Comparison of ENCODE assay signal across 22 cellular contexts in the genomic region with DNA sequence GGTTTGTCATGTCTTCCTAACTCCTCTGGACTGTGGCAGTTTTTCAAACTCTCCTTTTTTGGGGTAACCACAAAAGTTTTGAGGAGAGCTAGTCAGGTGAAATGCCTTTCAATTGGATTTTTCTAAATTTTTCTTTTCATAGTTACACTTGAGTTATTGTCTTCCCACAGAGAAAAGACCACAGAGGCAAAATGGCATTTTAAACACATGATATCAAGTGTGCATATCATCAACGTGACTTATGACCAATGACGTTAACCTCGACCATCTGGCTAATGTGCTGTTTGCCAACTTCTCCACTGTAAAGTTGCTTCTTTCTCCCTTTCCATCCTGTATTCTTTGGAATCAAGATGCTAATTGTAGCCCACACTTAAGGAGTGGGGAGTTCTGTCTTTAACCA. TPM values are rescaled to one million over a fixed set of nuclear protein-coding genes. Genes with fewer than 3 reads are reported as not detected.
"Had no signal": no experiment of that assay in that cellular context is flagged by ENCODE, and none has a peak within 500 bp of the region (broad histone marks: within the 10 kb centered on the region; RNA-seq: fewer than 3 reads in every experiment).

No MANE protein-coding gene starts in this region.

- H3K27ac Mint-ChIP-seq: activated CD4-positive, alpha-beta memory T cell treated with anti-CD3 and anti-CD28 coated beads for 36 hours; activated naive CD4-positive, alpha-beta T cell treated with anti-CD3 and anti-CD28 coated beads, Interleukin-2, amount 50 U/mL, for 72 hours; activated T-helper 1 cell treated with anti-CD3 and anti-CD28 coated beads, Interleukin-12 subunit alpha, Interleukin-12 subunit beta, Interleukin-2, Interleukin-4 antibody, amounts not matched to agents 30 ng/mL and 10 ng/mL and 1 ng/mL, durations not matched to agents 14 hours and 24 hours and 36 hours; nephron; stimulated activated effector memory CD8-positive, alpha-beta T cell treated with anti-CD3 and anti-CD28 coated beads, Interleukin-12 subunit alpha, Interleukin-12 subunit beta, amount 100 ng/mL, for 72 hours had no signal

- H3K4me3 Mint-ChIP-seq: activated CD4-positive, alpha-beta memory T cell treated with anti-CD3 and anti-CD28 coated beads for 36 hours; activated T-helper 1 cell treated with anti-CD3 and anti-CD28 coated beads, Interleukin-12 subunit alpha, Interleukin-12 subunit beta, Interleukin-2, Interleukin-4 antibody, amounts not matched to agents 30 ng/mL and 10 ng/mL and 1 ng/mL, durations not matched to agents 14 hours and 24 hours and 36 hours; brain; nephron; stimulated activated effector memory CD8-positive, alpha-beta T cell treated with anti-CD3 and anti-CD28 coated beads, Interleukin-12 subunit alpha, Interleukin-12 subunit beta, amount 100 ng/mL, for 72 hours had no signal

- FAIRE-seq: colon, endometrium, keratinocyte, TTC549 had no signal

- H3K36me3 Mint-ChIP-seq: activated CD4-positive, alpha-beta memory T cell treated with anti-CD3 and anti-CD28 coated beads for 36 hours; brain; stimulated activated effector memory CD8-positive, alpha-beta T cell treated with anti-CD3 and anti-CD28 coated beads, Interleukin-12 subunit alpha, Interleukin-12 subunit beta, amount 100 ng/mL, for 72 hours had no signal

- DNase-seq: activated CD4-positive, alpha-beta memory T cell treated with anti-CD3 and anti-CD28 coated beads for 36 hours; activated CD4-positive, alpha-beta T cell treated with anti-CD3 and anti-CD28 coated beads for 4 hours; activated gamma-delta T cell treated with Interleukin-2 at 50 U/mL for 16 hours; activated T-cell treated with anti-CD3 and anti-CD28 coated beads for 4 hours; dorsolateral prefrontal cortex; erythroblast; foreskin keratinocyte; glutamatergic neuron; hippocampal formation; nucleus accumbens; stimulated activated CD4-positive, alpha-beta T cell treated with anti-CD3 and anti-CD28 coated beads, Interleukin-4, amount 100 ng/mL, for 1 hour; upper lobe of left lung had no signal

- H3K9me3 Mint-ChIP-seq: activated CD4-positive, alpha-beta memory T cell treated with anti-CD3 and anti-CD28 coated beads for 36 hours; activated naive CD4-positive, alpha-beta T cell treated with anti-CD3 and anti-CD28 coated beads, Interleukin-2, amount 50 U/mL, for 72 hours; activated T-helper 1 cell treated with anti-CD3 and anti-CD28 coated beads, Interleukin-12 subunit alpha, Interleukin-12 subunit beta, Interleukin-2, Interleukin-4 antibody, amounts not matched to agents 30 ng/mL and 10 ng/mL and 1 ng/mL, durations not matched to agents 14 hours and 24 hours and 36 hours; brain; nephron; stimulated activated effector memory CD8-positive, alpha-beta T cell treated with anti-CD3 and anti-CD28 coated beads, Interleukin-12 subunit alpha, Interleukin-12 subunit beta, amount 100 ng/mL, for 72 hours had no signal

RNA-seq across cellular contexts. Expression of a gene that starts 41.3 kb away (rescaled TPM):
- total RNA-seq: foreskin keratinocyte, left lobe of liver had no signal
